ENCODE assay signal across 8 cellular contexts in genomic region chr17:35345926-35346771, GRCh38. TPM values are rescaled to one million over a fixed set of nuclear protein-coding genes. Genes with fewer than 3 reads are reported as not detected.
DNase-seq lines count a peak whose midpoint lies in the region; ATAC-seq, FAIRE-seq and TF ChIP-seq lines count a peak whose summit lies in the region.

No MANE protein-coding gene starts in this region.

- CTCF ChIA-PET in SK-N-SH (lab: Yijun Ruan, JAX): interaction anchor here (1.0 kb wide), 1 partner anchor 1069 kb away, joined by 3 read pairs; no protein-coding TSS in a partner anchor

- H3K4me1 ChIP-seq in SK-N-SH (ENCODE audit: control insufficient read depth in 1 of 2, insufficient read depth in 2 of 2, low read depth in 1 of 2, low read length in 1 of 2) (no peaks in the 10 kb centered on the region), small intestine (ENCODE audit: control insufficient read depth in 2 of 2, insufficient read depth in 1 of 2, low read depth in 1 of 2, low read length in 1 of 2) (peaks cover 0 to 3% of the 10 kb centered on the region in 2 donors)

- no peaks in the 10 kb centered on the region for H3K9me2 ChIP-seq in SK-N-SH

- FAIRE-seq in GM12892 (lab: Jason Lieb, UNC) (peak; percentile 44), small intestine (lab: Jason Lieb, UNC) (no peak)

- TF ChIP-seq EP300 in SK-N-SH (IDR thresholded peaks at IDR 0.05; ENCODE audit: borderline replicate concordance in 1 of 2, low read depth in 1 of 2, low read length in 1 of 2): no peak

- H3K27ac ChIP-seq in SK-N-SH (ENCODE audit: low read depth in 2 of 2, low read length in 1 of 2) (no peak overlapping the region), caudate nucleus (ENCODE audit: low read depth, low read length) (peak overlapping the region; percentile 58), small intestine (ENCODE audit: low read depth in 1 of 2, low read length in 1 of 2) (peak overlapping the region in 1 of 2 donors; percentile 60), WERI-Rb-1 (no peak overlapping the region)

- no peak for TF ChIP-seq RAD21 in SK-N-SH (IDR thresholded peaks at IDR 0.05; ENCODE audit: low read length)

- H3K36me3 ChIP-seq in SK-N-SH (replicated peaks in 1 of 2; ENCODE audit: control insufficient read depth in 1 of 2, insufficient read depth in 2 of 2, low read length in 1 of 2): no peaks in the 10 kb centered on the region
- no peaks in the 10 kb centered on the region for H3K36me3 ChIP-seq in small intestine (ENCODE audit: control insufficient read depth in 2 of 2, insufficient read depth in 2 of 2, low read length in 2 of 2)
- H3K36me3 ChIP-seq in WERI-Rb-1: no peaks in the 10 kb centered on the region

- peak overlapping the region in 1 of 2 experiments; percentile 43; a peak in 3 of 4 replicates for H3K4me3 ChIP-seq in SK-N-SH (ENCODE audit: low read depth in 2 of 2, low read length in 1 of 2)
- H3K4me3 ChIP-seq in small intestine (ENCODE audit: low read depth in 1 of 2, low read length in 2 of 2): peak overlapping the region in 1 of 2 donors; percentile 38
- H3K4me3 ChIP-seq in WERI-Rb-1 (ENCODE audit: low read depth, low read length): no peak overlapping the region

- no peaks in the 10 kb centered on the region for H3F3A ChIP-seq in SK-N-SH (replicated peaks; ENCODE audit: insufficient read depth)

- WGBS in SK-N-SH (ENCODE audit: low lambda C conversion rate): 12% methylated on average over 38 of the region's 40 CpGs
- WGBS in small intestine, 3 donors: 3% methylated on average over 40 of the region's 40 CpGs

- H3K27me3 ChIP-seq in SK-N-SH (ENCODE audit: insufficient read depth) (peaks cover 39% of the 10 kb centered on the region), small intestine (ENCODE audit: control insufficient read depth in 2 of 2, insufficient read depth in 2 of 2, low read length in 2 of 2) (no peaks in the 10 kb centered on the region), WERI-Rb-1 (ENCODE audit: insufficient read depth, low read depth, severe bottlenecking) (peaks cover 76% of the 10 kb centered on the region)

- TF ChIP-seq POLR2A in GM12892 (IDR thresholded peaks at IDR 0.05; ENCODE audit: low read depth, low read length): no peak

- TF ChIP-seq CTCF in SK-N-SH (IDR thresholded peaks at IDR 0.05) (no peak), WERI-Rb-1 (IDR thresholded peaks at IDR 0.05; ENCODE audit: low read depth, low read length) (no peak)

- H3K9ac ChIP-seq in SK-N-SH: no peak overlapping the region

- ATAC-seq in GM21723 (IDR thresholded peaks at IDR 0.05; ENCODE audit: unreplicated experiment): no peak
- ATAC-seq in HG03442 (IDR thresholded peaks at IDR 0.05; ENCODE audit: unreplicated experiment): no peak

- POLR2A ChIA-PET in SK-N-SH (lab: Yijun Ruan, JAX): no interaction called here

- H3K4me2 ChIP-seq in SK-N-SH: peak overlapping the region; percentile 55

- H4K20me1 ChIP-seq in SK-N-SH (ENCODE audit: insufficient read depth): no peaks in the 10 kb centered on the region

- H2AFZ ChIP-seq in SK-N-SH (ENCODE audit: low read depth): peak overlapping the region; percentile 41; the same call in 1 of the 2 replicates

- H3K9me3 ChIP-seq in SK-N-SH (no peaks in the 10 kb centered on the region), small intestine (ENCODE audit: control insufficient read depth, low read depth) (no peaks in the 10 kb centered on the region), WERI-Rb-1 (ENCODE audit: severe bottlenecking) (no peaks in the 10 kb centered on the region)

- no peaks in the 10 kb centered on the region for H3K79me2 ChIP-seq in SK-N-SH (ENCODE audit: insufficient read depth)

- no peak for DNase-seq in GM12892 (ENCODE audit: insufficient read length)
- peak; percentile 10 for DNase-seq in SK-N-SH
- DNase-seq in caudate nucleus (lab: John Stamatoyannopoulos, UW): peak in 14 of 61 donors; percentile 2 to 34 (median 5)
- DNase-seq in islet precursor cell: peak; percentile 76
- peak; percentile 31 for DNase-seq in small intestine
- no peak for DNase-seq in WERI-Rb-1

TF ChIP-seq in SK-N-SH, 30 proteins besides CTCF, POLR2A, EP300 and RAD21:
- TF ChIP-seq MAX (IDR thresholded peaks at IDR 0.05; ENCODE audit: low read depth) (no peak), FOSL2 (IDR thresholded peaks at IDR 0.05; ENCODE audit: borderline replicate concordance, low read depth) (no peak), USF2 (IDR thresholded peaks at IDR 0.05; ENCODE audit: borderline replicate concordance, low read depth, low read length) (no peak), FOXM1 (IDR thresholded peaks at IDR 0.05; ENCODE audit: low read depth) (no peak), EZH2phosphoT487 (IDR thresholded peaks at IDR 0.05; ENCODE audit: borderline replicate concordance, low read depth) (peak; percentile 72; the same call in 1 of the 2 replicates), IRF3 (IDR thresholded peaks at IDR 0.05; ENCODE audit: low read depth, low read length) (no peak)

RNA-seq across cellular contexts. Expression of gene SLFN11, which starts 27.3 kb away (rescaled TPM):
- polyA plus RNA-seq in GM12892 (2012; ENCODE audit: missing spikeins): 17.1 TPM
- polyA plus RNA-seq in SK-N-SH (2012; rRNA removed) (0.02 TPM in 2 replicates), small intestine (1 to 10 TPM in 2 of 3 donors, under 1 TPM in 1; 0.22 to 3.2 (median 2.9) TPM)
- polyA plus RNA-seq in SK-N-SH (2012; cell fraction: cytosol; rRNA removed): under 0.01 and 0.01 TPM in 2 replicates
- polyA plus RNA-seq in SK-N-SH (2012; cell fraction: nucleus; rRNA removed): 0.07 TPM in 1 of 2 replicates, not detected in the other

Comparison
In these comparisons a context has a peak if more than half of its experiments do, and no peak if none do; other contexts are left out.
1. DNase-seq: peak in SK-N-SH (single experiment), islet precursor cell (single experiment) and small intestine (single experiment); none in GM12892 (single experiment) and WERI-Rb-1 (single experiment).